8 cellular contexts compared by ENCODE assay signal in the genomic region with DNA sequence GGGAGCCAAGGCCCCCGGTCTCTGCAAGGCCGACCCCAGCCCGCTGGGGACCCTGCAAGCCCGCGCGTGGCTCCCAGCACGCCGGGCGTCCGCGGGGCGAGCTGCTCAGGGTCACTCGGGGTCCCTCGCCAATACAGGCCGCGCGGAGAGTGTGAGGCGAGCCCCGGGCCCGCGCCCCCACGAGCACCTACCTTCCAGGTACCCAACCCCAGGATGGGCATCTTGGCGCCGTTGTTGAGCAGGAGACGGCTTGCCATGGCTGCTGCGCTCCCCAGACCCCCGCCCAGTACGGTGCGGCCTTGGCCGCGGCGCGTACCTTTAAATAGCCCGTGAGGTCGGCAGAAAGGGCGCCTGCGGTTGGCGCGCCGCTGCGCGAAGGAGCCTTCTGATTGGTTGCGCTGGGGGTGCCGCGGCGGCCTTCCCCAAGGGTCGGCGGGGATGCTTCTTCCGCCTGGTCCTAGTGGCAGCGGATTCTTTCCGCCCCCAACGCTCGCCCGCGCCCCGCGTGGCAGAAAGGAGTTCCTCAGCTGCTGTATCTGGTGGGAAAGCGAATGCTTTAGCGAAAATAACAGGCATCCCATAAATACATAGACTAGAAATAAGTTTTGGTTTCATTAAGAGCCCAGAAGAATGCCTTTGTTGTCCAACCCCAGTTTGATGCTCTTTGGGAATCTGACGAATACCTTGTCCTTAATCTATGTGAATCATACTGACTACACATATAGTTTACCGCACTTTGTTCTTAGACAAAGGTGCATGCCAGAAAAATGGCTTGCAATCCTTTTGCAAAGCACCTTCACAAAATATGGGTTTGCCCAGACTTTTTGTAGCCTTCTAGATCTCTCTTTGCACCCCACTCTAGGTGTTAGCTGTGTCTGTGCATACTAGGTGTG. TPM values are rescaled to one million over a fixed set of nuclear protein-coding genes. Genes with fewer than 3 reads are reported as not detected.
DNase-seq lines count a peak whose midpoint lies in the region; ATAC-seq lines count a peak whose summit lies in the region.

A gene (minus strand): TSS at position 295 of the 893 bp plus-strand sequence. CDS start 38 bp downstream, at position 257.

- H3K36me3 Mint-ChIP-seq in activated CD4-positive, alpha-beta T cell treated with anti-CD3 and anti-CD28 coated beads, Interleukin-2, amount 10 ng/mL, durations not matched to agents 7 days and 5 days (ENCODE audit: low read depth) = peaks cover 21% of the 10 kb centered on the region

- peak within 1 kb of the TSS; percentile 86 for H3K27ac Mint-ChIP-seq in activated CD4-positive, alpha-beta T cell treated with anti-CD3 and anti-CD28 coated beads, Interleukin-2, amount 10 ng/mL, durations not matched to agents 7 days and 5 days

- H3K9me3 Mint-ChIP-seq in activated CD4-positive, alpha-beta T cell treated with anti-CD3 and anti-CD28 coated beads, Interleukin-2, amount 10 ng/mL, durations not matched to agents 7 days and 5 days = peaks cover 2% of the 10 kb centered on the region

- no peaks in the 10 kb centered on the region for H3K27me3 Mint-ChIP-seq in activated CD4-positive, alpha-beta T cell treated with anti-CD3 and anti-CD28 coated beads, Interleukin-2, amount 10 ng/mL, durations not matched to agents 7 days and 5 days

- peaks cover 47% of the 10 kb centered on the region for H3K4me1 Mint-ChIP-seq in activated CD4-positive, alpha-beta T cell treated with anti-CD3 and anti-CD28 coated beads, Interleukin-2, amount 10 ng/mL, durations not matched to agents 7 days and 5 days

- peak within 1 kb of the TSS; percentile 80 for H3K4me3 Mint-ChIP-seq in activated CD4-positive, alpha-beta T cell treated with anti-CD3 and anti-CD28 coated beads, Interleukin-2, amount 10 ng/mL, durations not matched to agents 7 days and 5 days

- DNase-seq in AG08395 (ENCODE audit: low spot score) (peak; percentile 98), NCI-H460 (ENCODE audit: extremely low read depth, low read depth) (peak; percentile 88), cortex of kidney (lab: John Stamatoyannopoulos, UW) (peak; percentile 37), left kidney (ENCODE audit: low read depth, low spot score) (peak; percentile 98)
- peak; percentile 88 for DNase-seq in activated CD4-positive, alpha-beta T cell treated with anti-CD3 and anti-CD28 coated beads, Interleukin-2, amount 10 ng/mL, durations not matched to agents 7 days and 5 days
- peak; percentile 73 for DNase-seq in stimulated activated CD4-positive, alpha-beta T cell treated with anti-CD3 and anti-CD28 coated beads, Interleukin-2, amount 100 ng/mL, for 4 hours (ENCODE audit: low read depth)

- POLR2A ChIA-PET in activated CD4-positive, alpha-beta T cell treated with anti-CD3 and anti-CD28 coated beads, Interleukin-2, amount 10 ng/mL, durations not matched to agents 7 days and 5 days (lab: Charles Lee) = no interaction called here

- CTCF ChIA-PET in activated CD4-positive, alpha-beta T cell treated with anti-CD3 and anti-CD28 coated beads, Interleukin-2, amount 10 ng/mL, durations not matched to agents 7 days and 5 days (lab: Charles Lee) = interaction anchor here (1.2 to 2.7 kb wide), 8 partner anchors 8 to 90 kb away, joined by 3 to 16 read pairs (median 5); a partner anchor contains a TSS

- ATAC-seq in GM18907 (IDR thresholded peaks at IDR 0.05; ENCODE audit: unreplicated experiment) = peak; percentile 91
- peak; percentile 93 for ATAC-seq in HG03139 (IDR thresholded peaks at IDR 0.05; ENCODE audit: unreplicated experiment)

RNA-seq across cellular contexts. Expression of the gene that starts here (rescaled TPM):
- total RNA-seq in NCI-H460 (2014; rRNA removed; shearing (Covaris generic)) = 168 and 178 TPM in 2 replicates
- 222 and 302 TPM in 2 replicates for polyA plus RNA-seq in NCI-H460 (2014; cell fraction: nucleus; rRNA removed)
- total RNA-seq in activated CD4-positive, alpha-beta T cell treated with anti-CD3 and anti-CD28 coated beads, Interleukin-2, amount 10 ng/mL, durations not matched to agents 7 days and 5 days = 100 to 1,000 TPM in 1 of 2 experiments, 10 to 100 TPM in 1; 98.1 to 106 TPM

Comparison
In these comparisons a context has a peak if more than half of its experiments do, and no peak if none do; other contexts are left out.
1. Peak in every context shown above with its lines: DNase-seq and ATAC-seq.
2. DNase-seq: peak in every context shown above with its lines; median percentile 98 in AG08395; 98 in left kidney; 88 in NCI-H460; 88 in activated CD4-positive, alpha-beta T cell treated with anti-CD3 and anti-CD28 coated beads, Interleukin-2, amount 10 ng/mL, durations not matched to agents 7 days and 5 days; 73 in stimulated activated CD4-positive, alpha-beta T cell treated with anti-CD3 and anti-CD28 coated beads, Interleukin-2, amount 100 ng/mL, for 4 hours; 37 in cortex of kidney.